1 cellular context compared by ENCODE assay signal in genomic region chr4:172996571-172997216, GRCh38.
A peak's percentile ranks its signal among the peaks of the same experiment; 100 is the strongest.
TF ChIP-seq lines count a peak whose summit lies in the region.

No MANE protein-coding gene starts in this region.

TF ChIP-seq in HEK293, 187 proteins besides CTCF, POLR2A, EP300 and RAD21 (continued from another document):
- TF ChIP-seq HIC1 (tag by site-specific recombination; IDR thresholded peaks at IDR 0.05) = peak; percentile 53; the same call in 1 of the 2 replicates
- TF ChIP-seq SP2 (tag by site-specific recombination; IDR thresholded peaks at IDR 0.05) = no peak
- 0 out of 2 replicates have a peak, but pooled peaks have one; percentile 9 for TF ChIP-seq ZNF398 (tag by site-specific recombination; IDR thresholded peaks at IDR 0.05)
- no peak for TF ChIP-seq ZNF175 (tag by site-specific recombination; IDR thresholded peaks at IDR 0.05)
- TF ChIP-seq ZNF362 (tag by site-specific recombination; IDR thresholded peaks at IDR 0.05) = 0 out of 2 replicates have a peak, but pooled peaks have one; percentile 18
- no peak for TF ChIP-seq ZNF596 (tag by site-specific recombination; IDR thresholded peaks at IDR 0.05)
- TF ChIP-seq ZNF670 (tag by site-specific recombination; IDR thresholded peaks at IDR 0.05; ENCODE audit: low read depth) = no peak
- no peak for TF ChIP-seq ZNF501 (tag by site-specific recombination; IDR thresholded peaks at IDR 0.05)
- 0 out of 2 replicates have a peak, but pooled peaks have one; percentile 30 for TF ChIP-seq ZNF518A (tag by site-specific recombination; conservative IDR thresholded peaks at IDR 0.05; ENCODE audit: low read depth)
- peak; percentile 57 for TF ChIP-seq PRDM6 (tag by site-specific recombination; IDR thresholded peaks at IDR 0.05)
- 0 out of 2 replicates have a peak, but pooled peaks have one; percentile 44 for TF ChIP-seq ZNF558 (tag by site-specific recombination; IDR thresholded peaks at IDR 0.05)
- no peak for TF ChIP-seq ZNF350 (tag by site-specific recombination; IDR thresholded peaks at IDR 0.05)
- peak; percentile 62; the same call in 1 of the 2 replicates for TF ChIP-seq ZNF366 (tag by site-specific recombination; conservative IDR thresholded peaks at IDR 0.05)
- peak; percentile 49; the same call in 1 of the 2 replicates for TF ChIP-seq SP7 (tag by site-specific recombination; IDR thresholded peaks at IDR 0.05)
- TF ChIP-seq ZXDB (tag by site-specific recombination; IDR thresholded peaks at IDR 0.05) = no peak
- TF ChIP-seq BCL11A (tag by site-specific recombination; IDR thresholded peaks at IDR 0.05; ENCODE audit: low read depth) = no peak
